19 cellular contexts compared by ENCODE assay signal in the genomic region with DNA sequence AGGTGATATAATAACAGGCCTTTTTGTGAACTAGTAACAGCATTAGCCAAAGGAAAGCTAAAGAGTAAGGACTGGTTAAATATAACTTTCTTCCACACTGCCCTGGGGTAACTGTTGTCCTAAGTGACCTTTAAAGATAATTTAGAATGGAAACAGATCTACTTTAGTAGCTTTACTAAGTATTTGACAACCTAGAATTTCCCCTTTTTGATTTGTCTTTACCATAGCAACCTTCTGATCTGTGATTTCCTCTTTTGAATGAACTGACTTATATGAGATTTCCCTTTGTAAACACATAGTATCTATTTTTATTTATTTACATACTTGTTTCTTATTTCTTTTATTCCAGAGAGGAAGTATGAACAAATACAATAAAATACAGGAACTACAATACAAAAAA.
"Had no signal": no experiment of that assay in that cellular context is flagged by ENCODE, and none has a peak within 500 bp of the region (broad histone marks: within the 10 kb centered on the region; RNA-seq: fewer than 3 reads in every experiment).

No MANE protein-coding gene starts in this region.

- H3K4me3 ChIP-seq: body of pancreas, dorsolateral prefrontal cortex, spleen, tibial artery had no signal

- H3K9me3 ChIP-seq: body of pancreas, spleen, tibial artery had no signal

- ATAC-seq: body of pancreas; natural killer cell treated with Interleukin-12 subunit alpha and Interleukin-12 subunit beta and Interleukin-15 and Interleukin-18, amount 100 ng/mL, for 72 hours; T-helper 17 cell had no signal

- H3K9me3 Mint-ChIP-seq: activated B cell treated with CpG ODN at 0.5 μM for 24 hours; activated CD4-positive, alpha-beta memory T cell treated with anti-CD3 and anti-CD28 coated beads for 36 hours; activated T-helper 1 cell treated with anti-CD3 and anti-CD28 coated beads, Interleukin-12 subunit alpha, Interleukin-12 subunit beta, Interleukin-2, Interleukin-4 antibody, amounts not matched to agents 30 ng/mL and 10 ng/mL and 1 ng/mL, durations not matched to agents 14 hours and 24 hours and 36 hours; natural killer cell treated with Interleukin-12 subunit alpha and Interleukin-12 subunit beta and Interleukin-15 and Interleukin-18, amount 100 ng/mL, for 72 hours had no signal

- H3K4me1 Mint-ChIP-seq: T-helper 17 cell had no signal

- H3K4me3 Mint-ChIP-seq: activated B cell treated with CpG ODN at 0.5 μM for 24 hours; activated CD4-positive, alpha-beta memory T cell treated with anti-CD3 and anti-CD28 coated beads for 36 hours; activated naive CD8-positive, alpha-beta T cell treated with anti-CD3 and anti-CD28 coated beads, Interleukin-2, amount 10 ng/mL, durations not matched to agents 7 days and 5 days; activated T-helper 1 cell treated with anti-CD3 and anti-CD28 coated beads, Interleukin-12 subunit alpha, Interleukin-12 subunit beta, Interleukin-2, Interleukin-4 antibody, amounts not matched to agents 30 ng/mL and 10 ng/mL and 1 ng/mL, durations not matched to agents 14 hours and 24 hours and 36 hours; natural killer cell treated with Interleukin-12 subunit alpha and Interleukin-12 subunit beta and Interleukin-15 and Interleukin-18, amount 100 ng/mL, for 72 hours; T-helper 17 cell had no signal

- H3K27me3 ChIP-seq: body of pancreas, dorsolateral prefrontal cortex, spleen, tibial artery had no signal

- H3K27ac Mint-ChIP-seq: activated B cell treated with CpG ODN at 0.5 μM for 24 hours; activated CD4-positive, alpha-beta memory T cell treated with anti-CD3 and anti-CD28 coated beads for 36 hours; activated naive CD8-positive, alpha-beta T cell treated with anti-CD3 and anti-CD28 coated beads, Interleukin-2, amount 10 ng/mL, durations not matched to agents 7 days and 5 days; activated T-helper 1 cell treated with anti-CD3 and anti-CD28 coated beads, Interleukin-12 subunit alpha, Interleukin-12 subunit beta, Interleukin-2, Interleukin-4 antibody, amounts not matched to agents 30 ng/mL and 10 ng/mL and 1 ng/mL, durations not matched to agents 14 hours and 24 hours and 36 hours; natural killer cell treated with Interleukin-12 subunit alpha and Interleukin-12 subunit beta and Interleukin-15 and Interleukin-18, amount 100 ng/mL, for 72 hours; T-helper 17 cell had no signal

- DNase-seq: activated B cell treated with CpG ODN at 0.5 μM for 24 hours; activated CD4-positive, alpha-beta memory T cell treated with anti-CD3 and anti-CD28 coated beads for 36 hours; activated CD4-positive, alpha-beta T cell treated with anti-CD3 and anti-CD28 coated beads for 4 hours; activated naive CD8-positive, alpha-beta T cell treated with anti-CD3 and anti-CD28 coated beads, Interleukin-2, amount 10 ng/mL, durations not matched to agents 7 days and 5 days; activated T-cell treated with anti-CD3 and anti-CD28 coated beads for 4 hours; amygdala; body of pancreas; dorsolateral prefrontal cortex; foreskin fibroblast; posterior cingulate gyrus; spleen; stimulated activated CD4-positive, alpha-beta T cell treated with anti-CD3 and anti-CD28 coated beads, Interleukin-4, amount 100 ng/mL, for 4 hours; stimulated activated naive CD4-positive, alpha-beta T cell; substantia nigra; T-helper 17 cell; tibial artery had no signal

- H3K4me1 ChIP-seq: body of pancreas, tibial artery had no signal

- H3K36me3 ChIP-seq: spleen, tibial artery had no signal

- H3K36me3 Mint-ChIP-seq: activated CD4-positive, alpha-beta memory T cell treated with anti-CD3 and anti-CD28 coated beads for 36 hours; natural killer cell treated with Interleukin-12 subunit alpha and Interleukin-12 subunit beta and Interleukin-15 and Interleukin-18, amount 100 ng/mL, for 72 hours had no signal

- H3K27me3 Mint-ChIP-seq: activated B cell treated with CpG ODN at 0.5 μM for 24 hours, T-helper 17 cell had no signal

- H3K27ac ChIP-seq: body of pancreas, dorsolateral prefrontal cortex, epithelial cell of prostate, spleen, tibial artery had no signal
